ENCODE assay signal across 1 cellular context in genomic region chr2:229858351-229858750, GRCh38.
TF ChIP-seq lines count a peak whose summit lies in the region.

No MANE protein-coding gene starts in this region.

TF ChIP-seq in SK-N-SH treated with all-trans-retinoic acid at 6 μM for 48 hours, 23 proteins besides CTCF, POLR2A, EP300 and RAD21 (continued from another document):
- no peak for TF ChIP-seq PATZ1 (CRISPR knock-in tag; IDR thresholded peaks at IDR 0.05; ENCODE audit: borderline replicate concordance)
- no peak for TF ChIP-seq GLIS3 (CRISPR knock-in tag; IDR thresholded peaks at IDR 0.05)
- TF ChIP-seq BACH2 (CRISPR knock-in tag; IDR thresholded peaks at IDR 0.05; ENCODE audit: borderline replicate concordance): no peak
- no peak for TF ChIP-seq TCF4 (CRISPR knock-in tag; IDR thresholded peaks at IDR 0.05; ENCODE audit: borderline replicate concordance)
- TF ChIP-seq CSDC2 (CRISPR knock-in tag; IDR thresholded peaks at IDR 0.05): no peak
